8 cellular contexts compared by ENCODE assay signal in the genomic region with DNA sequence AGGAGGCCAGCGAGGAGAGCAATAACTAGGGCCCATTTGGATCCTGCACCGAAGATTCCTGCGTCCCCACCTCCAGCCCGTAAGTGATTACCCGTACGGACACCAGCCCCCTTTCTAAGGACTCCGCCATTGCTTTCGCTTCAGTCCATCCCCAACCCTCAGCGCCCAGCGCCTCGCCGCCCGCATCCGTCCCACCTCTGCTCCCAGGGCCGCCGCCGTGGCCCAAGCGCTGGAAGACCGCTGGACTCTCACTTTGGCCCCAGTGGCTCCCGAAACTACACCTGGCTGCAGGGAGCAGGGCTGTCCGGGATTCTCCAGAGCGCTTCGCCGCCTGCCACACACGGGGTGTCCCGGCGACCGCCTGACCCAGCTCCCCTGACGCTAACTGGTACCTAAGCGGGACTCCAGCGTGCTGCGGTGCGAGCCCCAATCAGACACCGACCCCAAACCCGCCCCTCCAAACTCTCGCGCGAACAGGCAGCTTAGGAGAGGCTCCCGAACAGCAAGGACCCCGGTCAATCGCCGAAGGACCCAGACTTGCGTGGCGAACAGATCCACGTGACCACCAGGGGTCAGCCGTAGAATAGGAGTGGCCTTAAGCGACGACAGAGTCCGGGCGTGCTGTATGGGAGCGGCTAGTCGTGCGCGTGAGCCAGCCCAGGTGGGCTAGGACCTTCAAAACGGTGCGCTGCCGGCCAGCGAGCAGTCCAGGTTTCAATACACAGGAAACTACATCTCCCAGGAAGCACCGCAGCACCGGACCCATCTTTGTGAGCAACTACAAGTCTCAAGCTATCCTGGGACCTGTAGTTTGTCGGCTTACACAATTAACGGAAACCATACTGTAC. TPM values are rescaled to one million over a fixed set of nuclear protein-coding genes. Genes with fewer than 3 reads are reported as not detected.
A peak's percentile ranks its signal among the peaks of the same experiment; 100 is the strongest.
DNase-seq lines count a peak whose midpoint lies in the region; ATAC-seq, FAIRE-seq and TF ChIP-seq lines count a peak whose summit lies in the region.

CNPY2 (minus strand) TSS at position 363 of the 848 bp plus-strand sequence. CDS start 771 bp downstream, outside the sequence.

- H3K4me1 ChIP-seq in Loucy (ENCODE audit: insufficient read depth, low read length, poor library complexity, severe bottlenecking): peaks cover 14% of the 10 kb centered on the region

- H3K27ac Mint-ChIP-seq in natural killer cell treated with Interleukin-12 subunit alpha and Interleukin-12 subunit beta and Interleukin-15 and Interleukin-18, amount 100 ng/mL, for 72 hours: peak within 1 kb of the TSS; percentile 98 to 99

- peak; percentile 99 for DNase-seq in ELF-1 (ENCODE audit: low read depth, low spot score)
- peak; percentile 93 for DNase-seq in H54 (ENCODE audit: insufficient read length, low spot score)
- peak; percentile 85 for DNase-seq in activated T-helper 9 cell treated with anti-CD3 and anti-CD28 coated beads, Interleukin-2, amount 50 U/mL, for 16 hours (ENCODE audit: low read depth)
- DNase-seq in fibroblast of pulmonary artery (ENCODE audit: low read depth): peak; percentile 98
- DNase-seq in natural killer cell treated with Interleukin-12 subunit alpha and Interleukin-12 subunit beta and Interleukin-15 and Interleukin-18, amount 100 ng/mL, for 72 hours (ENCODE audit: low spot score): peak; percentile 95
- peak; percentile 95 for DNase-seq in stimulated activated naive CD8-positive, alpha-beta T cell treated with anti-CD3 and anti-CD28 coated beads, Interleukin-15, Interleukin-2, amounts not matched to agents 100 U/mL and 50 U/mL, for 24 hours

- H3K4me3 Mint-ChIP-seq in natural killer cell treated with Interleukin-12 subunit alpha and Interleukin-12 subunit beta and Interleukin-15 and Interleukin-18, amount 100 ng/mL, for 72 hours: peak within 1 kb of the TSS; percentile 96

- peak within 1 kb of the TSS; percentile 100 for H3K4me3 ChIP-seq in Loucy (ENCODE audit: low read length, poor library complexity, severe bottlenecking)
- H3K4me3 ChIP-seq in fibroblast of pulmonary artery (replicated peaks; ENCODE audit: low read depth, low read length): peak within 1 kb of the TSS; percentile 93

- no peaks in the 10 kb centered on the region for H3K36me3 ChIP-seq in Loucy (ENCODE audit: insufficient read depth, low read length)

- peak; percentile 78 for FAIRE-seq in H54 (lab: Jason Lieb, UNC)

- no peaks in the 10 kb centered on the region for H3K9me3 ChIP-seq in Loucy (ENCODE audit: insufficient read depth, low read depth, low read length)

- no peaks in the 10 kb centered on the region for H3F3A ChIP-seq in Loucy (ENCODE audit: low read depth)

- TF ChIP-seq CTCF in Loucy (conservative IDR thresholded peaks at IDR 0.05; ENCODE audit: low read length): no peak
- no peak for TF ChIP-seq CTCF in fibroblast of pulmonary artery (IDR thresholded peaks at IDR 0.05; ENCODE audit: low read length, missing control alignments)

- H2AFZ ChIP-seq in Loucy (ENCODE audit: low read length): peak within 1 kb of the TSS; percentile 98

- H3K79me2 ChIP-seq in Loucy (ENCODE audit: insufficient read depth, low read length): peaks cover 20% of the 10 kb centered on the region

- H3K9ac ChIP-seq in Loucy (ENCODE audit: low read depth, low read length, poor library complexity, severe bottlenecking): peak within 1 kb of the TSS; percentile 97

- H3K27me3 ChIP-seq in Loucy (ENCODE audit: insufficient read depth, low read length, poor library complexity, severe bottlenecking): no peaks in the 10 kb centered on the region

- peaks cover 5% of the 10 kb centered on the region for H3K36me3 Mint-ChIP-seq in natural killer cell treated with Interleukin-12 subunit alpha and Interleukin-12 subunit beta and Interleukin-15 and Interleukin-18, amount 100 ng/mL, for 72 hours

- H3K27me3 Mint-ChIP-seq in natural killer cell treated with Interleukin-12 subunit alpha and Interleukin-12 subunit beta and Interleukin-15 and Interleukin-18, amount 100 ng/mL, for 72 hours: no peaks in the 10 kb centered on the region

- no peaks in the 10 kb centered on the region for H4K20me1 ChIP-seq in Loucy (ENCODE audit: insufficient read depth, low read length, poor library complexity, severe bottlenecking)

- no peaks in the 10 kb centered on the region for H3K9me2 ChIP-seq in Loucy (replicated peaks; ENCODE audit: low read depth, low read length)

- peak; percentile 77 for TF ChIP-seq POLR2A in H54 (IDR thresholded peaks at IDR 0.05; ENCODE audit: low read depth, low read length)
- TF ChIP-seq POLR2A in Raji (IDR thresholded peaks at IDR 0.05; ENCODE audit: insufficient read depth, low read depth, low read length): peak; percentile 93

- H3K4me2 ChIP-seq in Loucy (ENCODE audit: low read depth, low read length, poor library complexity, severe bottlenecking): peak within 1 kb of the TSS; percentile 93

- H3K4me1 Mint-ChIP-seq in natural killer cell treated with Interleukin-12 subunit alpha and Interleukin-12 subunit beta and Interleukin-15 and Interleukin-18, amount 100 ng/mL, for 72 hours (ENCODE audit: low read depth in 2 of 2): peaks cover 6 to 12% of the 10 kb centered on the region in 2 donors

- H3K9me3 Mint-ChIP-seq in natural killer cell treated with Interleukin-12 subunit alpha and Interleukin-12 subunit beta and Interleukin-15 and Interleukin-18, amount 100 ng/mL, for 72 hours: no peaks in the 10 kb centered on the region

- ATAC-seq in natural killer cell treated with Interleukin-12 subunit alpha and Interleukin-12 subunit beta and Interleukin-15 and Interleukin-18, amount 100 ng/mL, for 72 hours: peak; percentile 96
- ATAC-seq in stimulated activated naive CD8-positive, alpha-beta T cell treated with anti-CD3 and anti-CD28 coated beads, Interleukin-15, Interleukin-2, amounts not matched to agents 100 U/mL and 50 U/mL, for 24 hours: peak; percentile 95

RNA-seq across cellular contexts. Expression of gene CNPY2, which starts in this region (rescaled TPM):
- 100 to 1,000 TPM; 132 to 162 TPM for total RNA-seq in natural killer cell treated with Interleukin-12 subunit alpha and Interleukin-12 subunit beta and Interleukin-15 and Interleukin-18, amount 100 ng/mL, for 72 hours

Comparison
In these comparisons a context has a peak if more than half of its experiments do, and no peak if none do; other contexts are left out.
1. Peak in every context shown above with its lines: DNase-seq, ATAC-seq and H3K4me3 ChIP-seq.